ENCODE assay signal across 8 cellular contexts in genomic region chr4:89894654-89895652, GRCh38. TPM values are rescaled to one million over a fixed set of nuclear protein-coding genes. Genes with fewer than 3 reads are reported as not detected.
DNase-seq lines count a peak whose midpoint lies in the region; ATAC-seq and TF ChIP-seq lines count a peak whose summit lies in the region.

Gene MMRN1 (plus strand): TSS chr4:89894854. CDS start chr4:89894972, 118 bp downstream.

- DNase-seq in activated CD8-positive, alpha-beta memory T cell treated with anti-CD3 and anti-CD28 coated beads, Interleukin-2, amount 10 ng/mL, durations not matched to agents 7 days and 5 days: no peak
- DNase-seq in activated CD8-positive, alpha-beta memory T cell treated with anti-CD3 and anti-CD28 coated beads, Interleukin-2, amount 50 U/mL, for 4 hours: no peak
- DNase-seq in activated naive CD8-positive, alpha-beta T cell treated with anti-CD3 and anti-CD28 coated beads, Interleukin-2, amount 50 U/mL, for 24 hours: no peak
- DNase-seq in suprapubic skin (ENCODE audit: low spot score in 2 of 2) (no peak), T1000 (lab: John Stamatoyannopoulos, UW) (no peak), DMS53 treated with DMSO at 0.1 percent for 48 hours (lab: John Stamatoyannopoulos, UW; ENCODE audit: unreplicated experiment) (no peak), iPS-NIHi7 (ENCODE audit: extremely low spot score) (no peak)

- no peaks in the 10 kb centered on the region for H3K9me3 Mint-ChIP-seq in activated CD8-positive, alpha-beta memory T cell treated with anti-CD3 and anti-CD28 coated beads, Interleukin-2, amount 10 ng/mL, durations not matched to agents 7 days and 5 days (ENCODE audit: low read depth)
- H3K9me3 Mint-ChIP-seq in activated naive CD8-positive, alpha-beta T cell treated with anti-CD3 and anti-CD28 coated beads, Interleukin-2, amount 50 U/mL, for 24 hours: no peaks in the 10 kb centered on the region

- no peaks in the 10 kb centered on the region for H3K36me3 Mint-ChIP-seq in activated CD8-positive, alpha-beta memory T cell treated with anti-CD3 and anti-CD28 coated beads, Interleukin-2, amount 10 ng/mL, durations not matched to agents 7 days and 5 days
- no peaks in the 10 kb centered on the region for H3K36me3 Mint-ChIP-seq in activated naive CD8-positive, alpha-beta T cell treated with anti-CD3 and anti-CD28 coated beads, Interleukin-2, amount 50 U/mL, for 24 hours (ENCODE audit: low read depth)

- peak within 1 kb of the TSS; percentile 8 for H3K4me3 ChIP-seq in suprapubic skin

- peaks cover 4% of the 10 kb centered on the region for H3K27me3 Mint-ChIP-seq in activated CD8-positive, alpha-beta memory T cell treated with anti-CD3 and anti-CD28 coated beads, Interleukin-2, amount 10 ng/mL, durations not matched to agents 7 days and 5 days
- peaks cover 6% of the 10 kb centered on the region for H3K27me3 Mint-ChIP-seq in activated naive CD8-positive, alpha-beta T cell treated with anti-CD3 and anti-CD28 coated beads, Interleukin-2, amount 50 U/mL, for 24 hours

- H3K27ac ChIP-seq in suprapubic skin: no peak within 1 kb of the TSS

- no peak for TF ChIP-seq EP300 in suprapubic skin (IDR thresholded peaks at IDR 0.05)

- peak within 1 kb of the TSS; percentile 65 for H3K27ac Mint-ChIP-seq in activated CD8-positive, alpha-beta memory T cell treated with anti-CD3 and anti-CD28 coated beads, Interleukin-2, amount 10 ng/mL, durations not matched to agents 7 days and 5 days
- peak within 1 kb of the TSS; percentile 73 for H3K27ac Mint-ChIP-seq in activated naive CD8-positive, alpha-beta T cell treated with anti-CD3 and anti-CD28 coated beads, Interleukin-2, amount 50 U/mL, for 24 hours

- no peaks in the 10 kb centered on the region for H3K9me3 ChIP-seq in suprapubic skin

- peak within 1 kb of the TSS; percentile 27 for H3K4me3 Mint-ChIP-seq in activated CD8-positive, alpha-beta memory T cell treated with anti-CD3 and anti-CD28 coated beads, Interleukin-2, amount 10 ng/mL, durations not matched to agents 7 days and 5 days
- peak within 1 kb of the TSS; percentile 56 for H3K4me3 Mint-ChIP-seq in activated naive CD8-positive, alpha-beta T cell treated with anti-CD3 and anti-CD28 coated beads, Interleukin-2, amount 50 U/mL, for 24 hours

- TF ChIP-seq POLR2A in suprapubic skin (IDR thresholded peaks at IDR 0.05): no peak

- peaks cover 14% of the 10 kb centered on the region for H3K4me1 Mint-ChIP-seq in activated CD8-positive, alpha-beta memory T cell treated with anti-CD3 and anti-CD28 coated beads, Interleukin-2, amount 10 ng/mL, durations not matched to agents 7 days and 5 days
- peaks cover 16% of the 10 kb centered on the region for H3K4me1 Mint-ChIP-seq in activated naive CD8-positive, alpha-beta T cell treated with anti-CD3 and anti-CD28 coated beads, Interleukin-2, amount 50 U/mL, for 24 hours

- CTCF ChIA-PET in activated CD8-positive, alpha-beta memory T cell treated with anti-CD3 and anti-CD28 coated beads, Interleukin-2, amount 10 ng/mL, durations not matched to agents 7 days and 5 days (lab: Charles Lee): no interaction called here

- no peak for TF ChIP-seq CTCF in suprapubic skin (IDR thresholded peaks at IDR 0.05)

- H3K36me3 ChIP-seq in suprapubic skin: no peaks in the 10 kb centered on the region

- H3K27me3 ChIP-seq in suprapubic skin: no peaks in the 10 kb centered on the region

- ATAC-seq in activated CD8-positive, alpha-beta memory T cell treated with anti-CD3 and anti-CD28 coated beads, Interleukin-2, amount 10 ng/mL, durations not matched to agents 7 days and 5 days: peak; percentile 72
- ATAC-seq in HG03045 (IDR thresholded peaks at IDR 0.05; ENCODE audit: unreplicated experiment): peak; percentile 58
- no peak for ATAC-seq in activated naive CD8-positive, alpha-beta T cell treated with anti-CD3 and anti-CD28 coated beads, Interleukin-2, amount 50 U/mL, for 24 hours

- no peaks in the 10 kb centered on the region for H3K4me1 ChIP-seq in suprapubic skin

- 73% methylated on average over 12 of the region's 12 CpGs for WGBS in suprapubic skin

RNA-seq across cellular contexts. Expression of gene MMRN1, which starts in this region (rescaled TPM):
- total RNA-seq in activated CD8-positive, alpha-beta memory T cell treated with anti-CD3 and anti-CD28 coated beads, Interleukin-2, amount 10 ng/mL, durations not matched to agents 7 days and 5 days: under 1 TPM; 0.16 to 0.23 TPM
- total RNA-seq in suprapubic skin: 10 to 100 TPM in 2 of 4 donors, 1 to 10 TPM in 2; 7.7 to 18.8 (median 10.7) TPM

Comparison
In these comparisons a context has a peak if more than half of its experiments do, and no peak if none do; other contexts are left out.
1. RNA of gene MMRN1 (total RNA-seq): 7.7 to 18.8 TPM in suprapubic skin; 0.16 to 0.23 TPM in activated CD8-positive, alpha-beta memory T cell treated with anti-CD3 and anti-CD28 coated beads, Interleukin-2, amount 10 ng/mL, durations not matched to agents 7 days and 5 days; every median in the first group is over 4 times any median in the second.
2. Peak in ATAC-seq in activated CD8-positive, alpha-beta memory T cell treated with anti-CD3 and anti-CD28 coated beads, Interleukin-2, amount 10 ng/mL, durations not matched to agents 7 days and 5 days; RNA of the gene not detected or under 1 TPM.